In the genomic region with DNA sequence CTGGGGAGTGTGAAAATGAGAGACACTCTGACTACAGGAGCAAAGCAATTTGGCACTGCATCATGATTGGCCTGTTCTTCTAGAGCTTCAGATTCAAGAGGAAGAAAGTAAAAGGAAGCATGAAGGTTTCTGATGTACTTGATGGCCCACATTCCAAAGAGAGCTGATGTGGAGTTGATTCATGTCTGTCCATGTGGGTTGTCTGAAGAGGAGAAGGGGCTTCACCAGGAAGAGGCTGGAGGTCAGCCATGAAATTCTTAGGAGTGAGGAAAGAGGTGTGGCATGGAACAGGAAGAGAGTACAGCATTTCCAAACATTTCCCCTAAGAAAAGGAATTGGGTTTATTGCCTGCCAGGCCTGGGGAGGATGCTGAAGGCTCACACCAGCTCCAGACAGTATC, we compare ENCODE assay signal across 3 cellular contexts.
TF ChIP-seq lines count a peak whose summit lies in the region.

No MANE protein-coding gene starts in this region.

TF ChIP-seq in SK-N-SH, 30 proteins besides CTCF, POLR2A, EP300 and RAD21:
- no peak for TF ChIP-seq TEAD4 (IDR thresholded peaks at IDR 0.05; ENCODE audit: borderline replicate concordance, insufficient read depth)
- no peak for TF ChIP-seq SMC3 (IDR thresholded peaks at IDR 0.05; ENCODE audit: low read depth, low read length)
- no peak for TF ChIP-seq JUND (IDR thresholded peaks at IDR 0.05)
- TF ChIP-seq TCF12 (IDR thresholded peaks at IDR 0.05), result no peak
- TF ChIP-seq NRF1 (IDR thresholded peaks at IDR 0.05; ENCODE audit: low read depth, low read length), result no peak
- TF ChIP-seq, protein P1, sequence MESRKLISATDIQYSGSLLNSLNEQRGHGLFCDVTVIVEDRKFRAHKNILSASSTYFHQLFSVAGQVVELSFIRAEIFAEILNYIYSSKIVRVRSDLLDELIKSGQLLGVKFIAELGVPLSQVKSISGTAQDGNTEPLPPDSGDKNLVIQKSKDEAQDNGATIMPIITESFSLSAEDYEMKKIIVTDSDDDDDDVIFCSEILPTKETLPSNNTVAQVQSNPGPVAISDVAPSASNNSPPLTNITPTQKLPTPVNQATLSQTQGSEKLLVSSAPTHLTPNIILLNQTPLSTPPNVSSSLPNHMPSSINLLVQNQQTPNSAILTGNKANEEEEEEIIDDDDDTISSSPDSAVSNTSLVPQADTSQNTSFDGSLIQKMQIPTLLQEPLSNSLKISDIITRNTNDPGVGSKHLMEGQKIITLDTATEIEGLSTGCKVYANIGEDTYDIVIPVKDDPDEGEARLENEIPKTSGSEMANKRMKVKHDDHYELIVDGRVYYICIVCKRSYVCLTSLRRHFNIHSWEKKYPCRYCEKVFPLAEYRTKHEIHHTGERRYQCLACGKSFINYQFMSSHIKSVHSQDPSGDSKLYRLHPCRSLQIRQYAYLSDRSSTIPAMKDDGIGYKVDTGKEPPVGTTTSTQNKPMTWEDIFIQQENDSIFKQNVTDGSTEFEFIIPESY (IDR thresholded peaks at IDR 0.05; ENCODE audit: borderline replicate concordance, low read depth), result no peak

TF ChIP-seq in SK-N-SH treated with all-trans-retinoic acid at 6 μM for 48 hours, 23 proteins besides CTCF, POLR2A, EP300 and RAD21:
- TF ChIP-seq, protein P2, sequence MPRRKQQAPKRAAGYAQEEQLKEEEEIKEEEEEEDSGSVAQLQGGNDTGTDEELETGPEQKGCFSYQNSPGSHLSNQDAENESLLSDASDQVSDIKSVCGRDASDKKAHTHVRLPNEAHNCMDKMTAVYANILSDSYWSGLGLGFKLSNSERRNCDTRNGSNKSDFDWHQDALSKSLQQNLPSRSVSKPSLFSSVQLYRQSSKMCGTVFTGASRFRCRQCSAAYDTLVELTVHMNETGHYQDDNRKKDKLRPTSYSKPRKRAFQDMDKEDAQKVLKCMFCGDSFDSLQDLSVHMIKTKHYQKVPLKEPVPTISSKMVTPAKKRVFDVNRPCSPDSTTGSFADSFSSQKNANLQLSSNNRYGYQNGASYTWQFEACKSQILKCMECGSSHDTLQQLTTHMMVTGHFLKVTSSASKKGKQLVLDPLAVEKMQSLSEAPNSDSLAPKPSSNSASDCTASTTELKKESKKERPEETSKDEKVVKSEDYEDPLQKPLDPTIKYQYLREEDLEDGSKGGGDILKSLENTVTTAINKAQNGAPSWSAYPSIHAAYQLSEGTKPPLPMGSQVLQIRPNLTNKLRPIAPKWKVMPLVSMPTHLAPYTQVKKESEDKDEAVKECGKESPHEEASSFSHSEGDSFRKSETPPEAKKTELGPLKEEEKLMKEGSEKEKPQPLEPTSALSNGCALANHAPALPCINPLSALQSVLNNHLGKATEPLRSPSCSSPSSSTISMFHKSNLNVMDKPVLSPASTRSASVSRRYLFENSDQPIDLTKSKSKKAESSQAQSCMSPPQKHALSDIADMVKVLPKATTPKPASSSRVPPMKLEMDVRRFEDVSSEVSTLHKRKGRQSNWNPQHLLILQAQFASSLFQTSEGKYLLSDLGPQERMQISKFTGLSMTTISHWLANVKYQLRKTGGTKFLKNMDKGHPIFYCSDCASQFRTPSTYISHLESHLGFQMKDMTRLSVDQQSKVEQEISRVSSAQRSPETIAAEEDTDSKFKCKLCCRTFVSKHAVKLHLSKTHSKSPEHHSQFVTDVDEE (CRISPR knock-in tag; IDR thresholded peaks at IDR 0.05), result no peak
- TF ChIP-seq ZNF70 (CRISPR knock-in tag; IDR thresholded peaks at IDR 0.05) (no peak), TOX (CRISPR knock-in tag; IDR thresholded peaks at IDR 0.05; ENCODE audit: borderline replicate concordance) (no peak), ZFP3 (CRISPR knock-in tag; IDR thresholded peaks at IDR 0.05) (no peak), PPARA (CRISPR knock-in tag; IDR thresholded peaks at IDR 0.05; ENCODE audit: borderline replicate concordance) (no peak), TCF4 (CRISPR knock-in tag; IDR thresholded peaks at IDR 0.05; ENCODE audit: borderline replicate concordance) (no peak), ZFP30 (CRISPR knock-in tag; IDR thresholded peaks at IDR 0.05) (no peak), BACH2 (CRISPR knock-in tag; IDR thresholded peaks at IDR 0.05; ENCODE audit: borderline replicate concordance) (no peak), ESRRG (CRISPR knock-in tag; IDR thresholded peaks at IDR 0.05) (no peak), ISL1 (CRISPR knock-in tag; IDR thresholded peaks at IDR 0.05) (no peak), OSR1 (CRISPR knock-in tag; IDR thresholded peaks at IDR 0.05) (no peak), ZNF8 (CRISPR knock-in tag; IDR thresholded peaks at IDR 0.05) (no peak), SNAI2 (CRISPR knock-in tag; IDR thresholded peaks at IDR 0.05) (no peak), ARNTL (CRISPR knock-in tag; IDR thresholded peaks at IDR 0.05; ENCODE audit: borderline replicate concordance, low read depth) (no peak)
- TF ChIP-seq, protein P3, sequence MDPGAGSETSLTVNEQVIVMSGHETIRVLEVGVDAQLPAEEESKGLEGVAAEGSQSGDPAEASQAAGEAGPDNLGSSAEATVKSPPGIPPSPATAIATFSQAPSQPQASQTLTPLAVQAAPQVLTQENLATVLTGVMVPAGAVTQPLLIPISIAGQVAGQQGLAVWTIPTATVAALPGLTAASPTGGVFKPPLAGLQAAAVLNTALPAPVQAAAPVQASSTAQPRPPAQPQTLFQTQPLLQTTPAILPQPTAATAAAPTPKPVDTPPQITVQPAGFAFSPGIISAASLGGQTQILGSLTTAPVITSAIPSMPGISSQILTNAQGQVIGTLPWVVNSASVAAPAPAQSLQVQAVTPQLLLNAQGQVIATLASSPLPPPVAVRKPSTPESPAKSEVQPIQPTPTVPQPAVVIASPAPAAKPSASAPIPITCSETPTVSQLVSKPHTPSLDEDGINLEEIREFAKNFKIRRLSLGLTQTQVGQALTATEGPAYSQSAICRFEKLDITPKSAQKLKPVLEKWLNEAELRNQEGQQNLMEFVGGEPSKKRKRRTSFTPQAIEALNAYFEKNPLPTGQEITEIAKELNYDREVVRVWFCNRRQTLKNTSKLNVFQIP (CRISPR knock-in tag; IDR thresholded peaks at IDR 0.05; ENCODE audit: borderline replicate concordance, low read depth), result no peak
- TF ChIP-seq, protein P4, sequence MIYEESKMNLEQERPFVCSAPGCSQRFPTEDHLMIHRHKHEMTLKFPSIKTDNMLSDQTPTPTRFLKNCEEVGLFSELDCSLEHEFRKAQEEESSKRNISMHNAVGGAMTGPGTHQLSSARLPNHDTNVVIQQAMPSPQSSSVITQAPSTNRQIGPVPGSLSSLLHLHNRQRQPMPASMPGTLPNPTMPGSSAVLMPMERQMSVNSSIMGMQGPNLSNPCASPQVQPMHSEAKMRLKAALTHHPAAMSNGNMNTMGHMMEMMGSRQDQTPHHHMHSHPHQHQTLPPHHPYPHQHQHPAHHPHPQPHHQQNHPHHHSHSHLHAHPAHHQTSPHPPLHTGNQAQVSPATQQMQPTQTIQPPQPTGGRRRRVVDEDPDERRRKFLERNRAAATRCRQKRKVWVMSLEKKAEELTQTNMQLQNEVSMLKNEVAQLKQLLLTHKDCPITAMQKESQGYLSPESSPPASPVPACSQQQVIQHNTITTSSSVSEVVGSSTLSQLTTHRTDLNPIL (CRISPR knock-in tag; IDR thresholded peaks at IDR 0.05; ENCODE audit: low read depth), result no peak
- TF ChIP-seq, protein P5, sequence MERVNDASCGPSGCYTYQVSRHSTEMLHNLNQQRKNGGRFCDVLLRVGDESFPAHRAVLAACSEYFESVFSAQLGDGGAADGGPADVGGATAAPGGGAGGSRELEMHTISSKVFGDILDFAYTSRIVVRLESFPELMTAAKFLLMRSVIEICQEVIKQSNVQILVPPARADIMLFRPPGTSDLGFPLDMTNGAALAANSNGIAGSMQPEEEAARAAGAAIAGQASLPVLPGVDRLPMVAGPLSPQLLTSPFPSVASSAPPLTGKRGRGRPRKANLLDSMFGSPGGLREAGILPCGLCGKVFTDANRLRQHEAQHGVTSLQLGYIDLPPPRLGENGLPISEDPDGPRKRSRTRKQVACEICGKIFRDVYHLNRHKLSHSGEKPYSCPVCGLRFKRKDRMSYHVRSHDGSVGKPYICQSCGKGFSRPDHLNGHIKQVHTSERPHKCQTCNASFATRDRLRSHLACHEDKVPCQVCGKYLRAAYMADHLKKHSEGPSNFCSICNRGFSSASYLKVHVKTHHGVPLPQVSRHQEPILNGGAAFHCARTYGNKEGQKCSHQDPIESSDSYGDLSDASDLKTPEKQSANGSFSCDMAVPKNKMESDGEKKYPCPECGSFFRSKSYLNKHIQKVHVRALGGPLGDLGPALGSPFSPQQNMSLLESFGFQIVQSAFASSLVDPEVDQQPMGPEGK (CRISPR knock-in tag; IDR thresholded peaks at IDR 0.05; ENCODE audit: borderline replicate concordance), result no peak

TF ChIP-seq in H1, 55 proteins besides CTCF, POLR2A, EP300 and RAD21:
- TF ChIP-seq RNF2 (IDR thresholded peaks at IDR 0.05; ENCODE audit: borderline replicate concordance, low read depth, low read length, missing control alignments, poor library complexity, severe bottlenecking) (no peak), CHD2 (IDR thresholded peaks at IDR 0.05; ENCODE audit: low read length) (no peak), GTF2F1 (IDR thresholded peaks at IDR 0.05; ENCODE audit: borderline replicate concordance, low read depth, low read length) (no peak), YY1 (IDR thresholded peaks at IDR 0.05; ENCODE audit: low read depth, low read length) (no peak), KDM1A (IDR thresholded peaks at IDR 0.05; ENCODE audit: borderline replicate concordance, low read length) (no peak), POLR2AphosphoS5 (IDR thresholded peaks at IDR 0.05; ENCODE audit: low read depth, low read length) (no peak), EZH2 (IDR thresholded peaks at IDR 0.05; ENCODE audit: low read depth, low read length, severe bottlenecking) (no peak), CEBPB (IDR thresholded peaks at IDR 0.05; ENCODE audit: low read depth, low read length) (no peak), CBX8 (IDR thresholded peaks at IDR 0.05; ENCODE audit: borderline replicate concordance, low read depth, low read length) (no peak), JUND (IDR thresholded peaks at IDR 0.05; ENCODE audit: low read length) (no peak)
TF ChIP-seq in H1: peak in this region for 0.
